Comparison of ENCODE assay signal across 8 cellular contexts in the genomic region with DNA sequence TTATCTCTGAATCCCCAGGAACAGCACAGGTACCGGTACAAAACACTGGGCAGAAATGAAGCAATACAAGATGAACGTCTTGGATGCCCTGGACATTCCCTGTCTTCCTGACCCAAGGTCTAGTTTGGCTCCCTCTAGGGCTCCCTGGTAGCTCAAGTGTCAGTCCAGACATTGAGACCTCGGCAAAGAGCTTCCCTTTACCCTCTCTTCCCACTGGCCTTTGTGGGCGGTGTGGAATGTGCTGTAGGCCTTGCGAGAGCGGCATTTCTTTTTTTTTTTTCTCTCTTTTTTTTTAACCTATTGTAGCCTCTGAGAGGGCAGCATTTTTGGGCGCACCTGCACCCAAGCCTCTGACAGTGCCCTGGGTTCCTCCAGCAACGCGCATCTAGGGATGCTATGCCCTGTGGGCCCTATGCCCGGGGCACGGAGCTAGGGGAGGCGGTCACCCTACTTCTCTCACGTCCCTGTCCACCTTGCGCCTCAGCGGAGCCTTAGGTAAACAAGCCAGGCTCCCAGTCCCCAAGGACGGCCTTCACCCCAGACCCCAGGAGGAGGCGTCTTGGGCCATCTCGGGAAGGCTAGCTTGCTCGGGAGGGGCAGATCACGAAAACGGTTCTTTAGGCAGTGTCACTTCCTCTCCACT. TPM values are rescaled to one million over a fixed set of nuclear protein-coding genes. Genes with fewer than 3 reads are reported as not detected.
A peak's percentile ranks its signal among the peaks of the same experiment; 100 is the strongest.
DNase-seq lines count a peak whose midpoint lies in the region; ATAC-seq, FAIRE-seq and TF ChIP-seq lines count a peak whose summit lies in the region.

No MANE protein-coding gene starts in this region.

- TF ChIP-seq CTCF in OCI-LY3 (IDR thresholded peaks at IDR 0.05; ENCODE audit: low read depth, low read length) (no peak), neural crest cell (conservative IDR thresholded peaks at IDR 0.05) (no peak)

- no peak for FAIRE-seq in RCC 7860 (lab: Jason Lieb, UNC)

- H3K4me3 Mint-ChIP-seq in neural crest cell: peak overlapping the region; percentile 100

- no peaks in the 10 kb centered on the region for H3K27me3 Mint-ChIP-seq in neural crest cell (ENCODE audit: low read depth)

- H3K4me1 ChIP-seq in OCI-LY3 (ENCODE audit: low read length): peaks cover 27% of the 10 kb centered on the region

- ATAC-seq in GM18867 (IDR thresholded peaks at IDR 0.05; ENCODE audit: unreplicated experiment) (peak; percentile 1), GM19467 (IDR thresholded peaks at IDR 0.05; ENCODE audit: unreplicated experiment) (no peak)

- peak overlapping the region; percentile 88 for H3K4me2 ChIP-seq in OCI-LY3 (ENCODE audit: low read length)

- peaks cover 16% of the 10 kb centered on the region for H4K20me1 ChIP-seq in OCI-LY3 (ENCODE audit: insufficient read depth, low read length)

- peaks cover 35% of the 10 kb centered on the region for H3K4me1 Mint-ChIP-seq in neural crest cell

- peak overlapping the region; percentile 89 for H3K27ac ChIP-seq in OCI-LY3 (ENCODE audit: low read length)

- no peaks in the 10 kb centered on the region for H3K9me3 ChIP-seq in OCI-LY3 (ENCODE audit: insufficient read depth, low read length)

- H3K27ac Mint-ChIP-seq in neural crest cell (ENCODE audit: unreplicated experiment): peak overlapping the region; percentile 99

- H3K36me3 ChIP-seq in OCI-LY3 (replicated peaks; ENCODE audit: low read depth, low read length): peaks cover 5% of the 10 kb centered on the region

- peak overlapping the region; percentile 96 for H3K9ac ChIP-seq in OCI-LY3 (ENCODE audit: low read length)

- H3K79me2 ChIP-seq in OCI-LY3 (ENCODE audit: low read length): peaks cover 35% of the 10 kb centered on the region

- no peaks in the 10 kb centered on the region for H3K36me3 Mint-ChIP-seq in neural crest cell (ENCODE audit: low read depth)

- H2AFZ ChIP-seq in OCI-LY3 (ENCODE audit: low read depth, low read length): no peak overlapping the region

- H3K4me3 ChIP-seq in OCI-LY3 (ENCODE audit: low read length): peak overlapping the region; percentile 92

- DNase-seq in epidermal melanocyte (ENCODE audit: insufficient read length, low spot score): peak; percentile 43
- no peak for DNase-seq in neural crest cell (ENCODE audit: low read depth, low spot score)
- no peak for DNase-seq in RCC 7860 (ENCODE audit: low spot score)
- DNase-seq in SIG-M5 treated with dmso at 0.1 percent for 504 hours (lab: John Stamatoyannopoulos, UW; ENCODE audit: unreplicated experiment): no peak
- DNase-seq in cerebellum (ENCODE audit: low spot score): no peak

- H3K9me3 Mint-ChIP-seq in neural crest cell: no peaks in the 10 kb centered on the region

- H3K27me3 ChIP-seq in OCI-LY3 (ENCODE audit: low read depth, low read length): no peaks in the 10 kb centered on the region

RNA-seq across cellular contexts. Expression of gene NFATC3, which starts 1.2 kb away (rescaled TPM):
- 64.9 and 71.7 TPM in 2 replicates for total RNA-seq in neural crest cell
- total RNA-seq in cerebellum: 21.1 TPM
